Comparison of ENCODE assay signal across 8 cellular contexts in genomic region chr10:119650692-119651513, GRCh38. TPM values are rescaled to one million over a fixed set of nuclear protein-coding genes. Genes with fewer than 3 reads are reported as not detected.
DNase-seq lines count a peak whose midpoint lies in the region; ATAC-seq and TF ChIP-seq lines count a peak whose summit lies in the region.

Gene BAG3 (plus strand): TSS chr10:119651380. CDS start chr10:119651676, 296 bp downstream.

- peaks cover 15% of the 10 kb centered on the region for H3K27me3 ChIP-seq in DOHH2 (ENCODE audit: control insufficient read depth, low read length)
- H3K27me3 ChIP-seq in ovary, result no peaks in the 10 kb centered on the region
- peaks cover 2% of the 10 kb centered on the region for H3K27me3 ChIP-seq in thymus (ENCODE audit: control insufficient read depth, insufficient read depth)

- H3K79me2 ChIP-seq in DOHH2 (ENCODE audit: control insufficient read depth, low read length), result no peaks in the 10 kb centered on the region

- peaks cover 15% of the 10 kb centered on the region for H3F3A ChIP-seq in DOHH2 (ENCODE audit: control insufficient read depth, insufficient read depth)

- TF ChIP-seq CTCF in DOHH2 (IDR thresholded peaks at IDR 0.05; ENCODE audit: low read depth, low read length, poor library complexity, severe bottlenecking), result no peak
- TF ChIP-seq CTCF in ovary (IDR thresholded peaks at IDR 0.05), result no peak

- ATAC-seq in GM21717 (IDR thresholded peaks at IDR 0.05; ENCODE audit: unreplicated experiment), result peak; percentile 62
- peak; percentile 94 for ATAC-seq in Right ventricle myocardium inferior

- DNase-seq in SW480 (ENCODE audit: low spot score) (peak; percentile 89), Right ventricle myocardium inferior (ENCODE audit: missing footprints) (peak; percentile 97), ovary (peak; percentile 94 to 97 (median 95))
- DNase-seq in activated naive CD8-positive, alpha-beta T cell treated with anti-CD3 and anti-CD28 coated beads, Interleukin-2, amount 50 U/mL, for 16 hours (ENCODE audit: low read depth, low spot score), result peak; percentile 49

- no peaks in the 10 kb centered on the region for H3K9me2 ChIP-seq in DOHH2 (replicated peaks; ENCODE audit: control insufficient read depth, low read length)

- H3K9me3 ChIP-seq in DOHH2 (ENCODE audit: control insufficient read depth, insufficient read depth, low read length), result no peaks in the 10 kb centered on the region
- H3K9me3 ChIP-seq in KOPT-K1 (ENCODE audit: insufficient read depth, low read length, poor library complexity, severe bottlenecking), result no peaks in the 10 kb centered on the region
- H3K9me3 ChIP-seq in ovary, result no peaks in the 10 kb centered on the region
- no peaks in the 10 kb centered on the region for H3K9me3 ChIP-seq in thymus (ENCODE audit: control insufficient read depth)

- H4K20me1 ChIP-seq in DOHH2 (ENCODE audit: control insufficient read depth, insufficient read depth, low read depth, low read length), result no peaks in the 10 kb centered on the region

- H3K4me2 ChIP-seq in DOHH2 (ENCODE audit: low read length), result peak within 1 kb of the TSS; percentile 78

- TF ChIP-seq EP300 in ovary (IDR thresholded peaks at IDR 0.05), result no peak

- peak; percentile 70 for TF ChIP-seq POLR2A in ovary (IDR thresholded peaks at IDR 0.05)

- no peaks in the 10 kb centered on the region for H3K36me3 ChIP-seq in DOHH2 (ENCODE audit: control insufficient read depth, low read length)
- H3K36me3 ChIP-seq in KOPT-K1 (ENCODE audit: insufficient read depth, low read length), result 0 out of 2 replicates have a peak, but pooled peaks cover under 1% of the 10 kb centered on the region
- no peaks in the 10 kb centered on the region for H3K36me3 ChIP-seq in ovary
- H3K36me3 ChIP-seq in thymus (ENCODE audit: control insufficient read depth, insufficient read depth), result no peaks in the 10 kb centered on the region

- H3K4me3 ChIP-seq in DOHH2 (ENCODE audit: low read length) (peak within 1 kb of the TSS; percentile 79), ovary (peak within 1 kb of the TSS; percentile 80), thymus (ENCODE audit: low read length) (peak within 1 kb of the TSS; percentile 88)

- WGBS in ovary, 3 donors, result 0 to 1% (median 1%) methylated on average over 54 to 60 of the region's 60 CpGs
- under 1% methylated on average over 60 of the region's 60 CpGs for WGBS in thymus

- H3K4me1 ChIP-seq in DOHH2 (ENCODE audit: control insufficient read depth, low read length) (peaks cover 21% of the 10 kb centered on the region), ovary (ENCODE audit: insufficient read depth) (peaks cover 11% of the 10 kb centered on the region), thymus (ENCODE audit: control insufficient read depth, insufficient read depth, low read length) (peaks cover 8% of the 10 kb centered on the region)

- intact Hi-C loops in Right ventricle myocardium inferior (cut with DNase I) (loop anchor here (1.0 to 5.0 kb wide), 3 partner anchors 54 to 444 kb away; partner anchors contain the start of genes GRK5 and TIAL1), ovary (cut with DNase I) (loop anchor here in 2 of 4 donors (5.0 to 10.0 kb wide), 2 partner anchors 49 to 56 kb away; partner anchors contain the start of gene TIAL1 (in 1 of the 2))

- H3K27ac ChIP-seq in DOHH2 (ENCODE audit: low read depth, low read length) (peak within 1 kb of the TSS; percentile 36), KOPT-K1 (ENCODE audit: low read depth, low read length, poor library complexity, severe bottlenecking) (peak within 1 kb of the TSS; percentile 87), ovary (peak within 1 kb of the TSS; percentile 88 to 93), thymus (ENCODE audit: low read depth) (peak within 1 kb of the TSS; percentile 96)

RNA-seq across cellular contexts. Expression of gene BAG3, which starts in this region (rescaled TPM):
- total RNA-seq in Right ventricle myocardium inferior (152 TPM), ovary (10 to 100 TPM; 13.7 to 33.5 (median 29.6) TPM)
- polyA plus RNA-seq in ovary (10 to 100 TPM; 14.4 to 26.9 TPM), thymus (12.6 TPM)

Comparison
In these comparisons a context has a peak if more than half of its experiments do, and no peak if none do; other contexts are left out.
1. Peak in every context shown above with its lines: DNase-seq, ATAC-seq, H3K4me3 ChIP-seq and H3K27ac ChIP-seq.
2. H3K27ac ChIP-seq: peak in every context shown above with its lines; median percentile 96 in thymus; 90 in ovary; 87 in KOPT-K1; 36 in DOHH2.